ENCODE assay signal across 1 cellular context in the genomic region with DNA sequence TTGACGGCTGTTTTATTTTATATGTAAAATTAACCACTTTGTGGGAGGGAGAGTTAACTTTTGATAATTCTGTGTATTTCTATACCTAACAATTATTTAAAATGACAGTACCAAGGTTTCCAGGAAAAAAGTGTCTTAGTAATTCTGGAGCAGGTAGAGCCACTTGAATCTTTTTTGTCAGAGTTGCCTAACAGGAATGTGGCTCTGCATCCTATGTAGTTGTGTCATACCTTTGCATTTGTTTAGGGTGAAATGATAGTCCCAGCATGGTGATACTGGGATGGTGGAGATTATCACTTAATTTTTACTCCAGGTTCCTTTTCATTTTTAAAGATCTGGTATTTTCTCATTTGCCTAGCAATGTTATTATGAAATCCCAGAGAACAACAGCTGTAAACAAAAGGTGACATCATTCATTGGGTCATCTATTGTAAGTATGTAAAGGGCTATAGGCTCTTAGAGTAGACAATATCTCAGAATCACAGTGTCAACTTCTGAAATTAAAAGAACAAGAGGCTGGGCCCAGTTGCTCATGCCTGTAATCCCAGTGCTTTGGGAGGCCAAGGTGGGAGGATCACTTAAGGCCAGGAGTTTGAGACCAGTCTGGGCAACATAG.
TF ChIP-seq lines count a peak whose summit lies in the region.

No MANE protein-coding gene starts in this region.

TF ChIP-seq in HepG2, 621 proteins besides CTCF, POLR2A, EP300 and RAD21 (continued from another document):
- TF ChIP-seq, protein P1, sequence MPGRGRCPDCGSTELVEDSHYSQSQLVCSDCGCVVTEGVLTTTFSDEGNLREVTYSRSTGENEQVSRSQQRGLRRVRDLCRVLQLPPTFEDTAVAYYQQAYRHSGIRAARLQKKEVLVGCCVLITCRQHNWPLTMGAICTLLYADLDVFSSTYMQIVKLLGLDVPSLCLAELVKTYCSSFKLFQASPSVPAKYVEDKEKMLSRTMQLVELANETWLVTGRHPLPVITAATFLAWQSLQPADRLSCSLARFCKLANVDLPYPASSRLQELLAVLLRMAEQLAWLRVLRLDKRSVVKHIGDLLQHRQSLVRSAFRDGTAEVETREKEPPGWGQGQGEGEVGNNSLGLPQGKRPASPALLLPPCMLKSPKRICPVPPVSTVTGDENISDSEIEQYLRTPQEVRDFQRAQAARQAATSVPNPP (CRISPR knock-in tag; IDR thresholded peaks at IDR 0.05): no peak
